ENCODE assay signal across 8 cellular contexts in genomic region chr6:145028144-145028818, GRCh38.
DNase-seq lines count a peak whose midpoint lies in the region; ATAC-seq and TF ChIP-seq lines count a peak whose summit lies in the region.

No MANE protein-coding gene starts in this region.

- H3K4me3 ChIP-seq in fibroblast of pulmonary artery (replicated peaks; ENCODE audit: low read depth, low read length): no peak overlapping the region

- ATAC-seq in GM19455 (IDR thresholded peaks at IDR 0.05; ENCODE audit: unreplicated experiment) (peak; percentile 64), HG03575 (IDR thresholded peaks at IDR 0.05; ENCODE audit: extremely low read depth, insufficient number of reproducible peaks, low FRiP score, unreplicated experiment) (peak; percentile 66), HG03135 (IDR thresholded peaks at IDR 0.05; ENCODE audit: unreplicated experiment) (no peak)

- peak; percentile 52 for DNase-seq in EL
- peak; percentile 61 for DNase-seq in RPMI7951 (ENCODE audit: low read depth)
- peak; percentile 56 for DNase-seq in fibroblast of pulmonary artery (ENCODE audit: low read depth)
- DNase-seq in renal cortical epithelial cell (ENCODE audit: low read depth): peak; percentile 61
- no peak for DNase-seq in GM19240 (ENCODE audit: insufficient read length, low spot score)

- TF ChIP-seq CTCF in fibroblast of pulmonary artery (IDR thresholded peaks at IDR 0.05; ENCODE audit: low read length, missing control alignments): peak; percentile 65
